9 cellular contexts compared by ENCODE assay signal in genomic region chr1:84145051-84145450, GRCh38. TPM values are rescaled to one million over a fixed set of nuclear protein-coding genes. Genes with fewer than 3 reads are reported as not detected.
DNase-seq lines count a peak whose midpoint lies in the region; TF ChIP-seq lines count a peak whose summit lies in the region.
"Had no signal": no experiment of that assay in that cellular context is flagged by ENCODE, and none has a peak within 500 bp of the region (broad histone marks: within the 10 kb centered on the region; RNA-seq: fewer than 3 reads in every experiment).

No MANE protein-coding gene starts in this region.

- WGBS in GM23248 (ENCODE audit: low coverage in 1 of 2, low lambda C conversion rate in 2 of 2, missing lambda C conversion rate in 2 of 2), 2 experiments, result 97 to 100% methylated on average over 2 of the region's 2 CpGs

- H3K9me3 Mint-ChIP-seq in dendritic cell treated with granulocyte-macrophage colony-stimulating factor and Interleukin-4, amounts not matched to agents 40 ng/mL and 50 ng/mL, for 4 days, result no peaks in the 10 kb centered on the region
- H3K9me3 Mint-ChIP-seq: neural crest cell had no signal

- peak overlapping the region; percentile 73 for H3K4me3 Mint-ChIP-seq in dendritic cell treated with granulocyte-macrophage colony-stimulating factor and Interleukin-4, amounts not matched to agents 40 ng/mL and 50 ng/mL, for 4 days
- H3K4me3 Mint-ChIP-seq: neural crest cell had no signal

- no peaks in the 10 kb centered on the region for H4K20me1 ChIP-seq in GM23248 (ENCODE audit: insufficient read depth)
- no peaks in the 10 kb centered on the region for H4K20me1 ChIP-seq in OCI-LY7 (ENCODE audit: insufficient read depth, low read length)

- H3K9ac ChIP-seq in GM23248 (no peak overlapping the region), rectal smooth muscle tissue (ENCODE audit: low read length) (no peak overlapping the region)

- POLR2A ChIA-PET in OCI-LY7 (lab: Charles Lee), result interaction anchor here (0.5 to 6.3 kb wide), 19 partner anchors 8 to 614 kb away, joined by 3 to 139 read pairs (median 4); partner anchors contain the start of genes GNG5, RPF1, SAMD13 and SPATA1

- H3K9me3 ChIP-seq in GM23248 (ENCODE audit: low read depth), result no peaks in the 10 kb centered on the region
- no peaks in the 10 kb centered on the region for H3K9me3 ChIP-seq in OCI-LY7 (ENCODE audit: low read length)

- no peak overlapping the region for H3K4me3 ChIP-seq in GM23248
- peak overlapping the region; percentile 78 for H3K4me3 ChIP-seq in OCI-LY7 (ENCODE audit: low read depth, low read length, poor library complexity, severe bottlenecking)
- peak overlapping the region; percentile 59 for H3K4me3 ChIP-seq in rectal smooth muscle tissue (ENCODE audit: low read length)

- H3K27me3 Mint-ChIP-seq in dendritic cell treated with granulocyte-macrophage colony-stimulating factor and Interleukin-4, amounts not matched to agents 40 ng/mL and 50 ng/mL, for 4 days, result no peaks in the 10 kb centered on the region

- H3K27ac ChIP-seq in GM23248 (no peak overlapping the region), OCI-LY7 (ENCODE audit: low read depth, low read length, poor library complexity, severe bottlenecking) (peak overlapping the region; percentile 89), rectal smooth muscle tissue (ENCODE audit: low read depth, low read length) (no peak overlapping the region)

- H3K36me3 ChIP-seq in GM23248 (ENCODE audit: low read depth) (no peaks in the 10 kb centered on the region), OCI-LY7 (ENCODE audit: insufficient read depth, low read length) (no peaks in the 10 kb centered on the region; the same call in 1 of the 2 replicates), rectal smooth muscle tissue (ENCODE audit: control insufficient read depth, insufficient read depth, low read length) (no peaks in the 10 kb centered on the region)

- H3K4me2 ChIP-seq in GM23248 (ENCODE audit: unreplicated experiment) (no peak overlapping the region), OCI-LY7 (ENCODE audit: low read length) (peak overlapping the region; percentile 89)

- H3K9me2 ChIP-seq in GM23248 (ENCODE audit: insufficient read depth) (no peaks in the 10 kb centered on the region), OCI-LY7 (ENCODE audit: insufficient read depth, low read length) (no peaks in the 10 kb centered on the region)

- peaks cover 10% of the 10 kb centered on the region; the same call in 1 of the 2 replicates for H3F3A ChIP-seq in GM23248 (ENCODE audit: insufficient read depth)

- H3K4me1 Mint-ChIP-seq in dendritic cell treated with granulocyte-macrophage colony-stimulating factor and Interleukin-4, amounts not matched to agents 40 ng/mL and 50 ng/mL, for 4 days (ENCODE audit: low read depth), result peaks cover 9% of the 10 kb centered on the region

- H3K27me3 ChIP-seq in GM23248 (replicated peaks; ENCODE audit: insufficient read depth), result no peaks in the 10 kb centered on the region
- no peaks in the 10 kb centered on the region for H3K27me3 ChIP-seq in rectal smooth muscle tissue (ENCODE audit: control insufficient read depth, insufficient read depth, low read length)

- DNase-seq in GM23248, result peak; percentile 13
- peak; percentile 75 for DNase-seq in OCI-LY7 (ENCODE audit: low spot score)
- no peak for DNase-seq in ACHN
- DNase-seq in NCI-H2171 treated with DMSO at 0.1 percent for 48 hours (lab: John Stamatoyannopoulos, UW), result no peak
- no peak for DNase-seq in NCI-H2171 (lab: John Stamatoyannopoulos, UW)
- DNase-seq: activated CD8-positive, alpha-beta memory T cell treated with anti-CD3 and anti-CD28 coated beads for 24 hours had no signal

- H3K27ac Mint-ChIP-seq in dendritic cell treated with granulocyte-macrophage colony-stimulating factor and Interleukin-4, amounts not matched to agents 40 ng/mL and 50 ng/mL, for 4 days, result peak overlapping the region; percentile 83

- no TSS peak for BruUV-seq in OCI-LY7 (replicated peaks; lab: Mats Ljungman, UMichigan)

- intact Hi-C loops in OCI-LY7 (cut with micrococcal nuclease; ENCODE audit: unreplicated experiment), result loop anchor here (1.0 to 10.0 kb wide), 4 partner anchors 157 to 608 kb away; partner anchors contain the start of genes GNG5 and SPATA1
- intact Hi-C loops in dendritic cell treated with granulocyte-macrophage colony-stimulating factor and Interleukin-4, amounts not matched to agents 40 ng/mL and 50 ng/mL, for 4 days (cut with micrococcal nuclease), result loop anchor here (5.0 to 10.0 kb wide), 2 partner anchors 157 to 400 kb away; partner anchors contain the start of gene SAMD13

- CTCF ChIA-PET in OCI-LY7 (lab: Charles Lee; ENCODE audit: unreplicated experiment), result interaction anchor here (1.3 to 1.7 kb wide), 2 partner anchors 156 to 158 kb away, joined by 4 read pairs; partner anchors contain the start of gene SAMD13

- no peak for TF ChIP-seq CTCF in OCI-LY7 (conservative IDR thresholded peaks at IDR 0.05; ENCODE audit: low read length)

- in situ Hi-C loops in GM23248 (cut with MboI), result loop anchor here (25.0 kb wide), 1 partner anchor 617 kb away; no protein-coding TSS in a partner anchor
- in situ Hi-C loops in ACHN (cut with HindIII; ENCODE audit: low pct_ligation_motif_present, low pct_unique_long_range_greater_than_20kb, low sequenced_read_pairs), result loop anchor here (10.0 kb wide), 1 partner anchor 290 kb away; no protein-coding TSS in a partner anchor

- no peaks in the 10 kb centered on the region for H3K36me3 Mint-ChIP-seq in dendritic cell treated with granulocyte-macrophage colony-stimulating factor and Interleukin-4, amounts not matched to agents 40 ng/mL and 50 ng/mL, for 4 days (ENCODE audit: low read depth)

- H2AFZ ChIP-seq in GM23248 (no peak overlapping the region), OCI-LY7 (ENCODE audit: low read length) (peak overlapping the region; percentile 62)

- H3K79me2 ChIP-seq in GM23248 (ENCODE audit: insufficient read depth), result no peaks in the 10 kb centered on the region
- peaks cover 62% of the 10 kb centered on the region for H3K79me2 ChIP-seq in OCI-LY7 (ENCODE audit: insufficient read depth, low read depth, low read length)

- H3K4me1 ChIP-seq in GM23248 (ENCODE audit: insufficient read depth) (peaks cover 18% of the 10 kb centered on the region), OCI-LY7 (ENCODE audit: insufficient read depth, low read length, poor library complexity, severe bottlenecking) (peaks cover 38% of the 10 kb centered on the region), rectal smooth muscle tissue (ENCODE audit: control insufficient read depth, insufficient read depth, low read length) (no peaks in the 10 kb centered on the region)

RNA-seq across cellular contexts. Expression of gene PRKACB, which starts 1.0 kb away (rescaled TPM):
- 21.9 and 23.9 TPM in 2 replicates for total RNA-seq in GM23248 (2014; rRNA removed; shearing (Covaris generic))
- 24.9 and 25.6 TPM in 2 replicates for polyA plus RNA-seq in GM23248 (2016; fragmentation: Nextera tagmentation; extraction: Ambion mirVana)
- 14.1 and 16.6 TPM in 2 replicates for total RNA-seq in OCI-LY7 (2014; rRNA removed; shearing (Covaris generic))
- 38.5 and 40.3 TPM in 2 replicates for total RNA-seq in OCI-LY7 (2022)

Comparison
In these comparisons a context has a peak if more than half of its experiments do, and no peak if none do; other contexts are left out.
1. DNase-seq: peak in GM23248 (single experiment) and OCI-LY7 (single experiment); none in ACHN (single experiment), NCI-H2171 treated with DMSO at 0.1 percent for 48 hours (single experiment) and NCI-H2171 (single experiment).